Comparison of ENCODE assay signal across 15 cellular contexts in the genomic region with DNA sequence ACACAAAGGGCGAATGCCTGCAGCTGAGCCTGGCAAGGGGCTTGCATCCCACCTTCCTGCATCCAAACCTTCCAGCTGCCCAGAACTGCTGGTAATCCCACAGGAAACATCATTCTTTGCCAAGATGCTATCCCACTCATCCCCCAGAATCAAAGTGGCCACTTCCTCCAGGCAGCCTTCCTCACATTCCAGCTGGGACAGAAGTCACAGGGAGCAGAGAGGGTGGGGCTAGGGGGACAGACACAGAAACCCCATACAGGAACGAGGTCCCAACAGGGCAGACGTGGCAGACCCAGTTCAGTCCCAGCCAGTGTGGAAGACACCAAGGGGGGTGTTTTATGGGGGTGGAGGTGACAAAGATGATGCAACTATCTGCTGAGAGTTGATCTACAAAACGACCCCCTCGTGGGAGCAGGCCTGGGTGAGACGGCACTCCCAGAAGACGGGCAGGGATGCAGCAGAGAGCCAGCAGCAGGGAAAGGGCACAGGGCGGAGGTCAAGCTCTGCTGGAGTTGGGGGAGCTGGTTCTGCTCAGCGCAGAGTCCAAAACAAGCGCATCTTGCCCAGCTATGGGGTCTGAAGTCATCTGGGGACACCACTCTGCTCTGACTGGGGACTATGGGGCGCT. TPM values are rescaled to one million over a fixed set of nuclear protein-coding genes. Genes with fewer than 3 reads are reported as not detected.
DNase-seq lines count a peak whose midpoint lies in the region; ATAC-seq and TF ChIP-seq lines count a peak whose summit lies in the region.
"Had no signal": no experiment of that assay in that cellular context is flagged by ENCODE, and none has a peak within 500 bp of the region (broad histone marks: within the 10 kb centered on the region; RNA-seq: fewer than 3 reads in every experiment).

No MANE protein-coding gene starts in this region.

- H3K27ac Mint-ChIP-seq in activated CD8-positive, alpha-beta T cell treated with anti-CD3 and anti-CD28 coated beads for 36 hours: peak overlapping the region; percentile 87
- H3K27ac Mint-ChIP-seq in activated CD8-positive, alpha-beta T cell treated with anti-CD3 and anti-CD28 coated beads, Interleukin-2, amount 10 ng/mL, durations not matched to agents 7 days and 5 days: no peak overlapping the region
- H3K27ac Mint-ChIP-seq in stimulated activated effector memory CD8-positive, alpha-beta T cell treated with anti-CD3 and anti-CD28 coated beads, Interleukin-12 subunit alpha, Interleukin-12 subunit beta, amount 100 ng/mL, for 72 hours: peak overlapping the region; percentile 64

- no peaks in the 10 kb centered on the region for H3K27me3 Mint-ChIP-seq in activated CD8-positive, alpha-beta T cell treated with anti-CD3 and anti-CD28 coated beads for 36 hours
- no peaks in the 10 kb centered on the region for H3K27me3 Mint-ChIP-seq in activated CD8-positive, alpha-beta T cell treated with anti-CD3 and anti-CD28 coated beads, Interleukin-2, amount 10 ng/mL, durations not matched to agents 7 days and 5 days (ENCODE audit: low read depth)
- H3K27me3 Mint-ChIP-seq: T-cell had no signal

- H3K79me2 ChIP-seq in MM.1S (ENCODE audit: low read length): peaks cover 77% of the 10 kb centered on the region

- peaks cover 57% of the 10 kb centered on the region for H3K4me1 Mint-ChIP-seq in activated CD8-positive, alpha-beta T cell treated with anti-CD3 and anti-CD28 coated beads for 36 hours (ENCODE audit: low read depth)
- H3K4me1 Mint-ChIP-seq in activated CD8-positive, alpha-beta T cell treated with anti-CD3 and anti-CD28 coated beads, Interleukin-2, amount 10 ng/mL, durations not matched to agents 7 days and 5 days (ENCODE audit: low read depth): peaks cover 31% of the 10 kb centered on the region
- peaks cover 36% of the 10 kb centered on the region for H3K4me1 Mint-ChIP-seq in stimulated activated effector memory CD8-positive, alpha-beta T cell treated with anti-CD3 and anti-CD28 coated beads, Interleukin-12 subunit alpha, Interleukin-12 subunit beta, amount 100 ng/mL, for 72 hours

- no peak for TF ChIP-seq CTCF in activated CD8-positive, alpha-beta T cell treated with anti-CD3 and anti-CD28 coated beads for 36 hours (IDR thresholded peaks at IDR 0.05)
- TF ChIP-seq CTCF in MM.1S (IDR thresholded peaks at IDR 0.05; ENCODE audit: low read length) (no peak), esophagus squamous epithelium (IDR thresholded peaks at IDR 0.05) (no peak), dorsolateral prefrontal cortex (IDR thresholded peaks at IDR 0.05 in 54 of 56, conservative IDR thresholded peaks at IDR 0.05 in 2 of 56; ENCODE audit: low read depth in 1 of 56, partially characterized antibody in 56 of 56) (no peak), GM10266 (IDR thresholded peaks at IDR 0.05; ENCODE audit: control insufficient read depth, insufficient read depth, low read depth, missing control alignments) (no peak)

- no peak overlapping the region for H3K9ac ChIP-seq in MM.1S (ENCODE audit: low read length)
- H3K9ac ChIP-seq: KMS-11 had no signal

- H3F3A ChIP-seq in MM.1S (ENCODE audit: insufficient read depth, low read length): peaks cover 18% of the 10 kb centered on the region; the same call in 1 of the 2 replicates

- no peak overlapping the region for H2AFZ ChIP-seq in MM.1S (ENCODE audit: low read length)

- H3K36me3 Mint-ChIP-seq in activated CD8-positive, alpha-beta T cell treated with anti-CD3 and anti-CD28 coated beads for 36 hours (ENCODE audit: low read depth): peaks cover 52% of the 10 kb centered on the region
- H3K36me3 Mint-ChIP-seq in activated CD8-positive, alpha-beta T cell treated with anti-CD3 and anti-CD28 coated beads, Interleukin-2, amount 10 ng/mL, durations not matched to agents 7 days and 5 days (ENCODE audit: low read depth): peaks cover 48% of the 10 kb centered on the region
- peaks cover 14% of the 10 kb centered on the region for H3K36me3 Mint-ChIP-seq in stimulated activated effector memory CD8-positive, alpha-beta T cell treated with anti-CD3 and anti-CD28 coated beads, Interleukin-12 subunit alpha, Interleukin-12 subunit beta, amount 100 ng/mL, for 72 hours

- no peak for ATAC-seq in activated CD8-positive, alpha-beta T cell treated with anti-CD3 and anti-CD28 coated beads for 36 hours
- ATAC-seq in activated CD8-positive, alpha-beta T cell treated with anti-CD3 and anti-CD28 coated beads, Interleukin-2, amount 10 ng/mL, durations not matched to agents 7 days and 5 days: no peak
- no peak for ATAC-seq in stimulated activated effector memory CD8-positive, alpha-beta T cell treated with anti-CD3 and anti-CD28 coated beads, Interleukin-12 subunit alpha, Interleukin-12 subunit beta, amount 100 ng/mL, for 72 hours
- ATAC-seq: gastrocnemius medialis, T-cell had no signal

- H3K4me3 ChIP-seq in MM.1S (ENCODE audit: low read length) (no peak overlapping the region), esophagus squamous epithelium (no peak overlapping the region), dorsolateral prefrontal cortex (no peak overlapping the region)
- H3K4me3 ChIP-seq: gastrocnemius medialis had no signal

- TF ChIP-seq POLR2A in esophagus squamous epithelium (IDR thresholded peaks at IDR 0.05): no peak

- H4K20me1 ChIP-seq in MM.1S (ENCODE audit: insufficient read depth, low read length): no peaks in the 10 kb centered on the region

- CTCF ChIA-PET in activated CD8-positive, alpha-beta T cell treated with anti-CD3 and anti-CD28 coated beads for 36 hours (lab: Charles Lee): interaction anchor here (1.5 kb wide), 2 partner anchors 60 to 127 kb away, joined by 3 to 6 read pairs; partner anchors contain the start of gene GP1BB
- CTCF ChIA-PET in activated CD8-positive, alpha-beta T cell treated with anti-CD3 and anti-CD28 coated beads, Interleukin-2, amount 10 ng/mL, durations not matched to agents 7 days and 5 days (lab: Charles Lee): interaction anchor here (1.5 kb wide), 1 partner anchor 8 kb away, joined by 3 read pairs; no protein-coding TSS in a partner anchor

- H3K9me3 ChIP-seq in MM.1S (replicated peaks; ENCODE audit: insufficient read depth, low read length): no peaks in the 10 kb centered on the region
- H3K9me3 ChIP-seq in esophagus squamous epithelium: no peaks in the 10 kb centered on the region
- H3K9me3 ChIP-seq: gastrocnemius medialis had no signal

- H3K27me3 ChIP-seq in MM.1S (replicated peaks; ENCODE audit: insufficient read depth, low read length): no peaks in the 10 kb centered on the region
- H3K27me3 ChIP-seq in esophagus squamous epithelium: no peaks in the 10 kb centered on the region
- H3K27me3 ChIP-seq in dorsolateral prefrontal cortex: no peaks in the 10 kb centered on the region
- H3K27me3 ChIP-seq: gastrocnemius medialis had no signal

- H3K4me2 ChIP-seq in MM.1S (ENCODE audit: low read depth, low read length): 0 out of 2 replicates have a peak overlapping the region, but pooled peaks have one; percentile 33
- H3K4me2 ChIP-seq: KMS-11 had no signal

- no peak overlapping the region for H3K4me3 Mint-ChIP-seq in activated CD8-positive, alpha-beta T cell treated with anti-CD3 and anti-CD28 coated beads for 36 hours
- H3K4me3 Mint-ChIP-seq in activated CD8-positive, alpha-beta T cell treated with anti-CD3 and anti-CD28 coated beads, Interleukin-2, amount 10 ng/mL, durations not matched to agents 7 days and 5 days: no peak overlapping the region
- H3K4me3 Mint-ChIP-seq in stimulated activated effector memory CD8-positive, alpha-beta T cell treated with anti-CD3 and anti-CD28 coated beads, Interleukin-12 subunit alpha, Interleukin-12 subunit beta, amount 100 ng/mL, for 72 hours: no peak overlapping the region
- H3K4me3 Mint-ChIP-seq: T-cell had no signal

- intact Hi-C loops in activated CD8-positive, alpha-beta T cell treated with anti-CD3 and anti-CD28 coated beads for 36 hours (cut with micrococcal nuclease): no loop called here
- intact Hi-C loops in esophagus squamous epithelium (cut with DNase I): no loop called here
- intact Hi-C loops in dorsolateral prefrontal cortex (cut with DNase I): loop anchor here (5.0 to 10.0 kb wide), 2 partner anchors 118 to 174 kb away; partner anchors contain the start of gene TANGO2 (in 1 of the 2)

- H3K36me3 ChIP-seq in MM.1S (replicated peaks; ENCODE audit: insufficient read depth, low read length): no peaks in the 10 kb centered on the region
- H3K36me3 ChIP-seq in esophagus squamous epithelium: peaks cover 10 to 35% (median 10%) of the 10 kb centered on the region in 3 donors

- H3K9me3 Mint-ChIP-seq in activated CD8-positive, alpha-beta T cell treated with anti-CD3 and anti-CD28 coated beads for 36 hours: no peaks in the 10 kb centered on the region
- no peaks in the 10 kb centered on the region for H3K9me3 Mint-ChIP-seq in activated CD8-positive, alpha-beta T cell treated with anti-CD3 and anti-CD28 coated beads, Interleukin-2, amount 10 ng/mL, durations not matched to agents 7 days and 5 days (ENCODE audit: insufficient read depth)
- H3K9me3 Mint-ChIP-seq in stimulated activated effector memory CD8-positive, alpha-beta T cell treated with anti-CD3 and anti-CD28 coated beads, Interleukin-12 subunit alpha, Interleukin-12 subunit beta, amount 100 ng/mL, for 72 hours: no peaks in the 10 kb centered on the region
- H3K9me3 Mint-ChIP-seq: T-cell had no signal

- POLR2A ChIA-PET in activated CD8-positive, alpha-beta T cell treated with anti-CD3 and anti-CD28 coated beads for 36 hours (lab: Charles Lee): interaction anchor here (0.6 to 1.8 kb wide), 2 partner anchors 36 to 300 kb away, joined by 3 to 5 read pairs; no protein-coding TSS in a partner anchor
- POLR2A ChIA-PET in activated CD8-positive, alpha-beta T cell treated with anti-CD3 and anti-CD28 coated beads, Interleukin-2, amount 10 ng/mL, durations not matched to agents 7 days and 5 days (lab: Charles Lee): interaction anchor here (1.0 kb wide), 1 partner anchor 36 kb away, joined by 3 read pairs; no protein-coding TSS in a partner anchor

- WGBS in esophagus squamous epithelium, 2 donors: 72 to 80% methylated on average over 9 to 11 of the region's 11 CpGs

- H3K27ac ChIP-seq in MM.1S (ENCODE audit: low read length): peak overlapping the region; percentile 86; the same call in 1 of the 2 replicates
- peak overlapping the region; percentile 60 to 81 (median 68) for H3K27ac ChIP-seq in esophagus squamous epithelium
- H3K27ac ChIP-seq in dorsolateral prefrontal cortex: peak overlapping the region in 2 of 59 donors; percentile 6 to 55
- H3K27ac ChIP-seq: gastrocnemius medialis, KMS-11 had no signal

- DNase-seq in activated CD8-positive, alpha-beta T cell treated with anti-CD3 and anti-CD28 coated beads for 36 hours: no peak
- no peak for DNase-seq in activated CD8-positive, alpha-beta T cell treated with anti-CD3 and anti-CD28 coated beads, Interleukin-2, amount 10 ng/mL, durations not matched to agents 7 days and 5 days
- DNase-seq in MM.1S (no peak), esophagus squamous epithelium (lab: John Stamatoyannopoulos, UW) (no peak), dorsolateral prefrontal cortex (no peak), GM10266 (ENCODE audit: extremely low spot score) (no peak)
- DNase-seq in stimulated activated effector memory CD8-positive, alpha-beta T cell treated with anti-CD3 and anti-CD28 coated beads, Interleukin-12 subunit alpha, Interleukin-12 subunit beta, amount 100 ng/mL, for 72 hours (ENCODE audit: low spot score in 2 of 2): peak in 1 of 2 donors; percentile 46
- no peak for DNase-seq in activated effector memory CD4-positive, alpha-beta T cell treated with anti-CD3 and anti-CD28 coated beads, Interleukin-2, amount 50 U/mL, for 16 hours
- DNase-seq: effector CD8-positive, alpha-beta T cell; gastrocnemius medialis; NCI-H187; NCI-H510A treated with DMSO at 0.1 percent for 48 hours; stimulated activated naive CD4-positive, alpha-beta T cell treated with Interleukin-2 at 50 U/mL for 16 hours; T-cell had no signal

- H3K4me1 ChIP-seq in MM.1S (ENCODE audit: low read length) (peaks cover 46% of the 10 kb centered on the region), esophagus squamous epithelium (peaks cover 40 to 86% (median 50%) of the 10 kb centered on the region in 3 donors)

- no peaks in the 10 kb centered on the region for H3K9me2 ChIP-seq in MM.1S (replicated peaks; ENCODE audit: insufficient read depth, low read length)

RNA-seq across cellular contexts. Expression of gene GNB1L, which starts 4.1 kb away (rescaled TPM):
- 10 to 100 TPM; 16.2 to 17.4 TPM for total RNA-seq in activated CD8-positive, alpha-beta T cell treated with anti-CD3 and anti-CD28 coated beads for 36 hours
- total RNA-seq in activated CD8-positive, alpha-beta T cell treated with anti-CD3 and anti-CD28 coated beads, Interleukin-2, amount 10 ng/mL, durations not matched to agents 7 days and 5 days: 10 to 100 TPM in 1 of 2 experiments, 1 to 10 TPM in 1; 9.7 to 10.3 TPM
- total RNA-seq in esophagus squamous epithelium (1 to 10 TPM; 5.7 to 8.5 (median 6.4) TPM), dorsolateral prefrontal cortex (10 to 100 TPM in 25 of 120 experiments, 1 to 10 TPM in 95; 4.8 to 17.5 (median 8.3) TPM)

RNA-seq across cellular contexts. Expression of gene RTL10, which starts 4.1 kb away (rescaled TPM):
- total RNA-seq in activated CD8-positive, alpha-beta T cell treated with anti-CD3 and anti-CD28 coated beads for 36 hours: 10 to 100 TPM; 14.7 to 17.4 TPM
- 10 to 100 TPM; 16.1 to 17.0 TPM for total RNA-seq in activated CD8-positive, alpha-beta T cell treated with anti-CD3 and anti-CD28 coated beads, Interleukin-2, amount 10 ng/mL, durations not matched to agents 7 days and 5 days
- 10 to 100 TPM in 2 of 4 donors, 1 to 10 TPM in 2; 9.4 to 18.2 (median 11.4) TPM for total RNA-seq in esophagus squamous epithelium
- total RNA-seq in dorsolateral prefrontal cortex: 10 to 100 TPM; 15.9 to 53.5 (median 30.1) TPM

Comparison
In these comparisons a context has a peak if more than half of its experiments do, and no peak if none do; other contexts are left out.
1. intact Hi-C loops: an anchor here in dorsolateral prefrontal cortex (5.0 to 10.0 kb wide); none called in activated CD8-positive, alpha-beta T cell treated with anti-CD3 and anti-CD28 coated beads for 36 hours and esophagus squamous epithelium.